Comparison of ENCODE assay signal across 8 cellular contexts in genomic region chr5:139844472-139845145, GRCh38. TPM values are rescaled to one million over a fixed set of nuclear protein-coding genes. Genes with fewer than 3 reads are reported as not detected.
DNase-seq lines count a peak whose midpoint lies in the region; TF ChIP-seq lines count a peak whose summit lies in the region.

No MANE protein-coding gene starts in this region.

- H3K4me1 ChIP-seq in BE2C, result no peaks in the 10 kb centered on the region

- H3K9me3 ChIP-seq in BE2C, result no peaks in the 10 kb centered on the region
- no peaks in the 10 kb centered on the region for H3K9me3 ChIP-seq in WERI-Rb-1 (ENCODE audit: severe bottlenecking)

- DNase-seq in BE2C (peak; percentile 90), GM20000 (ENCODE audit: low spot score) (peak; percentile 89), NCI-H1694 treated with DMSO at 0.1 percent for 48 hours (lab: John Stamatoyannopoulos, UW) (peak; percentile 60), WERI-Rb-1 (peak; percentile 95), T47D (ENCODE audit: low read depth in 1 of 2, low spot score in 1 of 2) (peak; percentile 77 to 82), kidney epithelial cell (ENCODE audit: low read depth) (peak; percentile 35), GF-D8 (lab: John Stamatoyannopoulos, UW) (no peak)
- DNase-seq in stimulated activated CD4-positive, alpha-beta T cell treated with anti-CD3 and anti-CD28 coated beads, Interleukin-2, amount 100 ng/mL, for 24 hours, result peak; percentile 79 to 83

- H3K36me3 ChIP-seq in BE2C (no peaks in the 10 kb centered on the region), WERI-Rb-1 (no peaks in the 10 kb centered on the region), kidney epithelial cell (ENCODE audit: control insufficient read depth, insufficient read depth, low read length) (no peaks in the 10 kb centered on the region)

- no peak overlapping the region for H3K27ac ChIP-seq in WERI-Rb-1

- in situ Hi-C loops in T47D (cut with HindIII; ENCODE audit: low pct_unique_long_range_greater_than_20kb, low sequenced_read_pairs), result no loop called here

- TF ChIP-seq CTCF in BE2C (IDR thresholded peaks at IDR 0.05; ENCODE audit: low read depth, low read length) (peak; percentile 97), GM20000 (IDR thresholded peaks at IDR 0.05; ENCODE audit: extremely low read depth, missing control alignments) (peak; percentile 95), WERI-Rb-1 (IDR thresholded peaks at IDR 0.05; ENCODE audit: low read depth, low read length) (peak; percentile 89), kidney epithelial cell (IDR thresholded peaks at IDR 0.05; ENCODE audit: insufficient read depth, low read length, poor library complexity, severe bottlenecking) (peak; percentile 86)

- H3K4me3 ChIP-seq in BE2C (ENCODE audit: low read depth, low read length) (no peak overlapping the region), WERI-Rb-1 (ENCODE audit: low read depth, low read length) (no peak overlapping the region), kidney epithelial cell (ENCODE audit: low read depth, low read length) (no peak overlapping the region)

- H3K27me3 ChIP-seq in BE2C, result no peaks in the 10 kb centered on the region
- no peaks in the 10 kb centered on the region for H3K27me3 ChIP-seq in WERI-Rb-1 (ENCODE audit: insufficient read depth, low read depth, severe bottlenecking)
- H3K27me3 ChIP-seq in kidney epithelial cell (ENCODE audit: control insufficient read depth, insufficient read depth, low read length), result peaks cover 33% of the 10 kb centered on the region

RNA-seq across cellular contexts. Expression of gene PSD2, which starts 49.0 kb away (rescaled TPM):
- 1.0 TPM for polyA plus RNA-seq in BE2C (2012; ENCODE audit: insufficient read depth, insufficient read length, low read depth)
- total RNA-seq in kidney epithelial cell, result 0.13 and 0.41 TPM in 2 replicates
